8 cellular contexts compared by ENCODE assay signal in genomic region chr17:2244545-2245525, GRCh38. TPM values are rescaled to one million over a fixed set of nuclear protein-coding genes. Genes with fewer than 3 reads are reported as not detected.
DNase-seq lines count a peak whose midpoint lies in the region; ATAC-seq and TF ChIP-seq lines count a peak whose summit lies in the region.

No MANE protein-coding gene starts in this region.

- H3K27me3 ChIP-seq in smooth muscle cell (ENCODE audit: low read depth): no peaks in the 10 kb centered on the region

- peaks cover 2% of the 10 kb centered on the region for H3K4me1 ChIP-seq in smooth muscle cell (ENCODE audit: low read depth)

- H3K27ac Mint-ChIP-seq in brain: peak overlapping the region in 4 of 5 experiments; percentile 8 to 47 (median 38)

- DNase-seq in AG09309 (ENCODE audit: low read depth) (peak; percentile 69), NCI-H2171 (lab: John Stamatoyannopoulos, UW) (peak; percentile 56), iPS-NIHi11 (ENCODE audit: low spot score) (peak; percentile 89), smooth muscle cell (lab: John Stamatoyannopoulos, UW; ENCODE audit: unreplicated experiment) (peak; percentile 22)

- H3K4me1 Mint-ChIP-seq in brain: peaks cover 24% of the 10 kb centered on the region

- H3K9me3 Mint-ChIP-seq in brain: no peaks in the 10 kb centered on the region

- ATAC-seq in GM21529 (IDR thresholded peaks at IDR 0.05; ENCODE audit: unreplicated experiment) (peak; percentile 43), HG03571 (IDR thresholded peaks at IDR 0.05; ENCODE audit: unreplicated experiment) (no peak)

- no peaks in the 10 kb centered on the region for H3K79me2 ChIP-seq in smooth muscle cell (ENCODE audit: low read depth)

- peaks cover 41% of the 10 kb centered on the region for H3K36me3 Mint-ChIP-seq in brain

- 50% methylated on average over 7 of the region's 7 CpGs for WGBS in smooth muscle cell (ENCODE audit: low lambda C conversion rate)

- H3K9ac ChIP-seq in smooth muscle cell (ENCODE audit: low read depth): no peak overlapping the region

- H3K4me2 ChIP-seq in smooth muscle cell: no peak overlapping the region

- H3F3A ChIP-seq in smooth muscle cell (ENCODE audit: low read depth): no peaks in the 10 kb centered on the region

- H3K4me3 ChIP-seq in AG09309 (ENCODE audit: control insufficient read depth, low read depth, low read length) (no peak overlapping the region), smooth muscle cell (no peak overlapping the region)

- no peaks in the 10 kb centered on the region for H3K9me3 ChIP-seq in smooth muscle cell (replicated peaks; ENCODE audit: low read depth)

- peaks cover 4% of the 10 kb centered on the region for H3K27me3 Mint-ChIP-seq in brain

- no peak overlapping the region for H3K27ac ChIP-seq in VCaP
- H3K27ac ChIP-seq in smooth muscle cell (ENCODE audit: low read depth): no peak overlapping the region

- H4K20me1 ChIP-seq in smooth muscle cell (ENCODE audit: low read depth): peaks cover 7% of the 10 kb centered on the region

- no peak overlapping the region for H3K4me3 Mint-ChIP-seq in brain

- no peaks in the 10 kb centered on the region for H3K36me3 ChIP-seq in smooth muscle cell (ENCODE audit: low read depth)

- H2AFZ ChIP-seq in smooth muscle cell (ENCODE audit: low read depth): no peak overlapping the region

- peak; percentile 98 for TF ChIP-seq CTCF in AG09309 (IDR thresholded peaks at IDR 0.05; ENCODE audit: control insufficient read depth, insufficient read depth, low read depth, low read length, missing control alignments)
- peak; percentile 99 for TF ChIP-seq CTCF in VCaP (conservative IDR thresholded peaks at IDR 0.05)
- peak; percentile 95 to 98 for TF ChIP-seq CTCF in brain (conservative IDR thresholded peaks at IDR 0.05)
- TF ChIP-seq CTCF in smooth muscle cell (IDR thresholded peaks at IDR 0.05; ENCODE audit: borderline replicate concordance, insufficient read depth, poor library complexity, severe bottlenecking): peak; percentile 94

RNA-seq across cellular contexts. Expression of gene SMG6, which starts 58.8 kb away (rescaled TPM):
- polyA plus RNA-seq in brain (ENCODE audit: insufficient read depth, low read depth, low replicate concordance) (41.3 TPM), smooth muscle cell (10.6 and 13.1 TPM in 2 replicates)
- total RNA-seq in smooth muscle cell: 11.2 and 21.4 TPM in 2 replicates

RNA-seq across cellular contexts. Expression of gene SRR, which starts 58.9 kb away (rescaled TPM):
- polyA plus RNA-seq in brain (ENCODE audit: insufficient read depth, low read depth, low replicate concordance) (41.0 TPM), smooth muscle cell (11.3 and 14.3 TPM in 2 replicates)
- total RNA-seq in smooth muscle cell: 7.8 and 35.2 TPM in 2 replicates

Comparison
In these comparisons a context has a peak if more than half of its experiments do, and no peak if none do; other contexts are left out.
1. DNase-seq: peak in every context shown above with its lines; median percentile 89 in iPS-NIHi11; 69 in AG09309; 56 in NCI-H2171; 22 in smooth muscle cell.